Comparison of ENCODE assay signal across 1 cellular context in genomic region chr5:141680751-141681201, GRCh38.
TF ChIP-seq lines count a peak whose summit lies in the region.

No MANE protein-coding gene starts in this region.

TF ChIP-seq in H1, 55 proteins besides CTCF, POLR2A, EP300 and RAD21:
- TF ChIP-seq CHD2 (IDR thresholded peaks at IDR 0.05; ENCODE audit: low read length) (0 out of 2 replicates have a peak, but pooled peaks have one; percentile 47), TAF1 (IDR thresholded peaks at IDR 0.05; ENCODE audit: low read depth, low read length) (0 out of 2 replicates have a peak, but pooled peaks have one; percentile 49), EGR1 (IDR thresholded peaks at IDR 0.05; ENCODE audit: borderline replicate concordance, low read depth, low read length) (peak; percentile 63; the same call in 1 of the 2 replicates), FOSL1 (IDR thresholded peaks at IDR 0.05; ENCODE audit: insufficient read depth, low read depth, low read length) (no peak), SIN3A (conservative IDR thresholded peaks at IDR 0.05 in 1 of 2, IDR thresholded peaks at IDR 0.05 in 1 of 2; ENCODE audit: low read depth in 1 of 2, low read length in 2 of 2) (0 out of 4 replicates have a peak, but pooled peaks of 1 of the 2 experiments have one; percentile 57), CBX8 (IDR thresholded peaks at IDR 0.05; ENCODE audit: borderline replicate concordance, low read depth, low read length) (no peak), CREB1 (IDR thresholded peaks at IDR 0.05) (no peak), TBP (IDR thresholded peaks at IDR 0.05; ENCODE audit: low read depth, low read length) (0 out of 2 replicates have a peak, but pooled peaks have one; percentile 29)
